In genomic region chr7:128035712-128036111, GRCh38 we compare ENCODE assay signal across 9 cellular contexts. TPM values are rescaled to one million over a fixed set of nuclear protein-coding genes. Genes with fewer than 3 reads are reported as not detected.
DNase-seq lines count a peak whose midpoint lies in the region; ATAC-seq and TF ChIP-seq lines count a peak whose summit lies in the region.
"Had no signal": no experiment of that assay in that cellular context is flagged by ENCODE, and none has a peak within 500 bp of the region (broad histone marks: within the 10 kb centered on the region; RNA-seq: fewer than 3 reads in every experiment).

No MANE protein-coding gene starts in this region.

- H3K36me3 ChIP-seq in HAP-1 (replicated peaks), result no peaks in the 10 kb centered on the region
- no peaks in the 10 kb centered on the region for H3K36me3 ChIP-seq in Panc1 (ENCODE audit: control insufficient read depth, insufficient read depth, low read length)

- H3K27ac ChIP-seq in Panc1 (ENCODE audit: low read length), result no peak overlapping the region
- no peak overlapping the region for H3K27ac ChIP-seq in RWPE1

- H3K9me3 ChIP-seq in HAP-1, result no peaks in the 10 kb centered on the region
- no peaks in the 10 kb centered on the region for H3K9me3 ChIP-seq in Panc1 (ENCODE audit: control insufficient read depth, insufficient read depth, low read depth, low read length)

- H3K27me3 ChIP-seq in HAP-1 (ENCODE audit: low read depth), result no peaks in the 10 kb centered on the region
- H3K27me3 ChIP-seq in Panc1 (ENCODE audit: control insufficient read depth, insufficient read depth, low read length), result no peaks in the 10 kb centered on the region

- ATAC-seq in Panc1 (peak; percentile 62; the same call in 1 of the 2 replicates), HG02759 (IDR thresholded peaks at IDR 0.05; ENCODE audit: unreplicated experiment) (no peak), GM19324 (IDR thresholded peaks at IDR 0.05; ENCODE audit: low FRiP score, unreplicated experiment) (no peak)

- TF ChIP-seq CTCF in Panc1 (IDR thresholded peaks at IDR 0.05) (peak; percentile 63), RWPE1 (conservative IDR thresholded peaks at IDR 0.05; ENCODE audit: low read depth) (no peak; the same call in 1 of the 2 replicates), GM20000 (IDR thresholded peaks at IDR 0.05; ENCODE audit: extremely low read depth, missing control alignments) (no peak)

- H3K4me1 ChIP-seq in HAP-1 (no peaks in the 10 kb centered on the region), Panc1 (ENCODE audit: control insufficient read depth, insufficient read depth, low read length) (no peaks in the 10 kb centered on the region)

- no peak overlapping the region for H3K4me3 ChIP-seq in HAP-1
- H3K4me3 ChIP-seq in Panc1 (ENCODE audit: low read depth in 2 of 2, low read length in 2 of 2), result no peak overlapping the region

- DNase-seq in Ammon's horn (ENCODE audit: low spot score), result peak; percentile 82
- peak; percentile 15 to 21 for DNase-seq in HAP-1 (ENCODE audit: low spot score in 2 of 2)
- DNase-seq in Panc1 (ENCODE audit: low read depth, low spot score), result no peak
- DNase-seq in iPS-NIHi7 (ENCODE audit: extremely low spot score), result peak; percentile 48
- DNase-seq in RWPE1 (ENCODE audit: low spot score), result no peak
- no peak for DNase-seq in GM20000 (ENCODE audit: low spot score)
- DNase-seq: MV-4-11 had no signal

- intact Hi-C loops in Panc1 (cut with micrococcal nuclease; ENCODE audit: unreplicated experiment), result no loop called here

- BruUV-seq in Panc1 (replicated peaks; lab: Mats Ljungman, UMichigan), result no TSS peak

- CTCF ChIA-PET in Panc1 (lab: Charles Lee), result interaction anchor here (1.9 kb wide), 1 partner anchor 174 kb away, joined by 8 read pairs; no protein-coding TSS in a partner anchor
- CTCF ChIA-PET in RWPE1 (lab: Yijun Ruan, JAX), result interaction anchor here (0.6 kb wide), 1 partner anchor 163 kb away, joined by 3 read pairs; no protein-coding TSS in a partner anchor

- POLR2A ChIA-PET in Panc1 (lab: Charles Lee) (interaction anchor here (0.6 kb wide), 1 partner anchor 162 kb away, joined by 3 read pairs; no protein-coding TSS in a partner anchor), RWPE1 (lab: Yijun Ruan, JAX; ENCODE audit: low non-redundant PET) (no interaction called here)

- in situ Hi-C loops in HAP-1 (cut with MboI; ENCODE audit: low sequenced_read_pairs) (no loop called here), Panc1 (cut with HindIII; ENCODE audit: low pct_unique_long_range_greater_than_20kb, low sequenced_read_pairs) (no loop called here)

RNA-seq across cellular contexts. Expression of gene LRRC4, which starts 4.5 kb away (rescaled TPM):
- not detected for total RNA-seq in Panc1 (2021; ENCODE audit: unreplicated experiment)
- not detected for polyA plus RNA-seq in Panc1 (2012; ENCODE audit: insufficient read length)

Comparison
In these comparisons a context has a peak if more than half of its experiments do, and no peak if none do; other contexts are left out.
1. DNase-seq: peak in Ammon's horn (single experiment), HAP-1 (2 of 2) and iPS-NIHi7 (single experiment); none in Panc1 (single experiment), RWPE1 (single experiment) and GM20000 (single experiment).